Comparison of ENCODE assay signal across 17 cellular contexts in genomic region chr15:86677316-86677715, GRCh38.
DNase-seq lines count a peak whose midpoint lies in the region; TF ChIP-seq lines count a peak whose summit lies in the region.
"Had no signal": no experiment of that assay in that cellular context is flagged by ENCODE, and none has a peak within 500 bp of the region (broad histone marks: within the 10 kb centered on the region; RNA-seq: fewer than 3 reads in every experiment).

No MANE protein-coding gene starts in this region.

- CTCF ChIA-PET in activated CD4-positive, alpha-beta memory T cell treated with anti-CD3 and anti-CD28 coated beads for 36 hours (lab: Charles Lee), result no interaction called here
- CTCF ChIA-PET in activated CD4-positive, alpha-beta memory T cell treated with anti-CD3 and anti-CD28 coated beads, Interleukin-2, amount 10 ng/mL, durations not matched to agents 7 days and 5 days (lab: Charles Lee), result no interaction called here
- CTCF ChIA-PET in CD8-positive, alpha-beta memory T cell (lab: Charles Lee), result no interaction called here

- peaks cover 2% of the 10 kb centered on the region for H3K4me1 Mint-ChIP-seq in activated CD4-positive, alpha-beta memory T cell treated with anti-CD3 and anti-CD28 coated beads for 36 hours (ENCODE audit: low read depth)
- H3K4me1 Mint-ChIP-seq in activated CD4-positive, alpha-beta memory T cell treated with anti-CD3 and anti-CD28 coated beads, Interleukin-2, amount 10 ng/mL, durations not matched to agents 7 days and 5 days, result peaks cover 2% of the 10 kb centered on the region
- H3K4me1 Mint-ChIP-seq in CD8-positive, alpha-beta memory T cell, result peaks cover 0 to 12% (median 5%) of the 10 kb centered on the region in 3 donors
- peaks cover 5% of the 10 kb centered on the region for H3K4me1 Mint-ChIP-seq in brain

- no peaks in the 10 kb centered on the region for H3K9me3 Mint-ChIP-seq in activated CD4-positive, alpha-beta memory T cell treated with anti-CD3 and anti-CD28 coated beads for 36 hours
- no peaks in the 10 kb centered on the region for H3K9me3 Mint-ChIP-seq in activated CD4-positive, alpha-beta memory T cell treated with anti-CD3 and anti-CD28 coated beads, Interleukin-2, amount 10 ng/mL, durations not matched to agents 7 days and 5 days
- H3K9me3 Mint-ChIP-seq in CD8-positive, alpha-beta memory T cell, result peaks cover 0 to 6% (median 0%) of the 10 kb centered on the region in 5 donors
- H3K9me3 Mint-ChIP-seq in brain, result no peaks in the 10 kb centered on the region

- no peaks in the 10 kb centered on the region for H3K9me3 ChIP-seq in CD8-positive, alpha-beta memory T cell (ENCODE audit: low read length)
- H3K9me3 ChIP-seq in neuron (ENCODE audit: low read length), result no peaks in the 10 kb centered on the region
- H3K9me3 ChIP-seq in tibial nerve, result no peaks in the 10 kb centered on the region

- 62 to 63% methylated on average over 8 of the region's 8 CpGs for WGBS in tibial nerve, 2 donors

- no peaks in the 10 kb centered on the region for H3K27me3 ChIP-seq in CD8-positive, alpha-beta memory T cell (ENCODE audit: insufficient read depth, low read length, poor library complexity, severe bottlenecking)
- H3K27me3 ChIP-seq in neuron (ENCODE audit: insufficient read depth, low read length), result peaks cover 2% of the 10 kb centered on the region
- no peaks in the 10 kb centered on the region for H3K27me3 ChIP-seq in tibial nerve

- POLR2A ChIA-PET in activated CD4-positive, alpha-beta memory T cell treated with anti-CD3 and anti-CD28 coated beads for 36 hours (lab: Charles Lee), result no interaction called here
- POLR2A ChIA-PET in activated CD4-positive, alpha-beta memory T cell treated with anti-CD3 and anti-CD28 coated beads, Interleukin-2, amount 10 ng/mL, durations not matched to agents 7 days and 5 days (lab: Charles Lee), result no interaction called here
- POLR2A ChIA-PET in CD8-positive, alpha-beta memory T cell (lab: Charles Lee), result no interaction called here

- no peak for DNase-seq in activated CD4-positive, alpha-beta memory T cell treated with anti-CD3 and anti-CD28 coated beads for 36 hours
- DNase-seq in activated CD4-positive, alpha-beta memory T cell treated with anti-CD3 and anti-CD28 coated beads, Interleukin-2, amount 10 ng/mL, durations not matched to agents 7 days and 5 days, result no peak
- DNase-seq in CD8-positive, alpha-beta memory T cell, result no peak
- DNase-seq in NCI-H526 (lab: John Stamatoyannopoulos, UW) (no peak), tibial nerve (ENCODE audit: low spot score in 2 of 2) (no peak), NCI-H2081 (lab: John Stamatoyannopoulos, UW) (no peak)
- DNase-seq: AML-193, GF-D8, GM23248, MV-4-11, NCI-H1417 treated with DMSO at 0.1 percent for 48 hours, NCI-H2081 treated with DMSO at 0.1 percent for 48 hours, NCI-H2227 treated with DMSO at 0.1 percent for 48 hours, NCI-H69, PC-3 had no signal

- H2AFZ ChIP-seq in neuron (ENCODE audit: low read depth, low read length), result no peak overlapping the region
- H2AFZ ChIP-seq: GM23248 had no signal

- TF ChIP-seq POLR2A in tibial nerve (IDR thresholded peaks at IDR 0.05), result no peak

- H3K27me3 Mint-ChIP-seq in activated CD4-positive, alpha-beta memory T cell treated with anti-CD3 and anti-CD28 coated beads for 36 hours, result peaks cover 4% of the 10 kb centered on the region
- peaks cover 3% of the 10 kb centered on the region for H3K27me3 Mint-ChIP-seq in activated CD4-positive, alpha-beta memory T cell treated with anti-CD3 and anti-CD28 coated beads, Interleukin-2, amount 10 ng/mL, durations not matched to agents 7 days and 5 days
- peaks cover 0 to 6% of the 10 kb centered on the region in 2 donors for H3K27me3 Mint-ChIP-seq in CD8-positive, alpha-beta memory T cell
- H3K27me3 Mint-ChIP-seq in brain, result no peaks in the 10 kb centered on the region

- no peak overlapping the region for H3K27ac ChIP-seq in CD8-positive, alpha-beta memory T cell (ENCODE audit: low read depth, low read length)
- H3K27ac ChIP-seq in tibial nerve, result no peak overlapping the region
- H3K27ac ChIP-seq: GM23248 had no signal

- H3K4me3 Mint-ChIP-seq in activated CD4-positive, alpha-beta memory T cell treated with anti-CD3 and anti-CD28 coated beads for 36 hours, result peak overlapping the region; percentile 27
- H3K4me3 Mint-ChIP-seq in activated CD4-positive, alpha-beta memory T cell treated with anti-CD3 and anti-CD28 coated beads, Interleukin-2, amount 10 ng/mL, durations not matched to agents 7 days and 5 days, result no peak overlapping the region
- peak overlapping the region in 4 of 7 donors; percentile 2 to 59 (median 32) for H3K4me3 Mint-ChIP-seq in CD8-positive, alpha-beta memory T cell
- peak overlapping the region in 3 of 5 experiments; percentile 1 to 15 (median 11) for H3K4me3 Mint-ChIP-seq in brain

- TF ChIP-seq CTCF in brain (conservative IDR thresholded peaks at IDR 0.05), result no peak
- no peak for TF ChIP-seq CTCF in tibial nerve (IDR thresholded peaks at IDR 0.05)

- H3K36me3 Mint-ChIP-seq in activated CD4-positive, alpha-beta memory T cell treated with anti-CD3 and anti-CD28 coated beads for 36 hours, result no peaks in the 10 kb centered on the region
- H3K36me3 Mint-ChIP-seq in activated CD4-positive, alpha-beta memory T cell treated with anti-CD3 and anti-CD28 coated beads, Interleukin-2, amount 10 ng/mL, durations not matched to agents 7 days and 5 days (ENCODE audit: low read depth), result no peaks in the 10 kb centered on the region
- H3K36me3 Mint-ChIP-seq in CD8-positive, alpha-beta memory T cell, result no peaks in the 10 kb centered on the region
- H3K36me3 Mint-ChIP-seq in brain, result no peaks in the 10 kb centered on the region

- H3K4me3 ChIP-seq in CD8-positive, alpha-beta memory T cell (ENCODE audit: low read length), result no peak overlapping the region
- peak overlapping the region; percentile 7 for H3K4me3 ChIP-seq in neuron (ENCODE audit: low read length)
- H3K4me3 ChIP-seq in tibial nerve, result no peak overlapping the region
- H3K4me3 ChIP-seq: GM23248 had no signal

- no peak for TF ChIP-seq EP300 in tibial nerve (IDR thresholded peaks at IDR 0.05)

- H3K4me1 ChIP-seq in CD8-positive, alpha-beta memory T cell (ENCODE audit: insufficient read depth, low read length), result no peaks in the 10 kb centered on the region
- H3K4me1 ChIP-seq in neuron (ENCODE audit: insufficient read depth, low read length) (peaks cover 5% of the 10 kb centered on the region), tibial nerve (no peaks in the 10 kb centered on the region)

- H3K36me3 ChIP-seq in CD8-positive, alpha-beta memory T cell (ENCODE audit: insufficient read depth, low read length), result no peaks in the 10 kb centered on the region
- H3K36me3 ChIP-seq in neuron (ENCODE audit: insufficient read depth, low read length), result no peaks in the 10 kb centered on the region
- no peaks in the 10 kb centered on the region for H3K36me3 ChIP-seq in tibial nerve

- intact Hi-C loops in activated CD4-positive, alpha-beta memory T cell treated with anti-CD3 and anti-CD28 coated beads for 36 hours (cut with micrococcal nuclease), result no loop called here

- H3K27ac Mint-ChIP-seq in activated CD4-positive, alpha-beta memory T cell treated with anti-CD3 and anti-CD28 coated beads for 36 hours, result no peak overlapping the region
- H3K27ac Mint-ChIP-seq in activated CD4-positive, alpha-beta memory T cell treated with anti-CD3 and anti-CD28 coated beads, Interleukin-2, amount 10 ng/mL, durations not matched to agents 7 days and 5 days, result no peak overlapping the region
- no peak overlapping the region for H3K27ac Mint-ChIP-seq in CD8-positive, alpha-beta memory T cell
- H3K27ac Mint-ChIP-seq in brain, result peak overlapping the region in 1 of 5 experiments; percentile 0
